In the genomic region with DNA sequence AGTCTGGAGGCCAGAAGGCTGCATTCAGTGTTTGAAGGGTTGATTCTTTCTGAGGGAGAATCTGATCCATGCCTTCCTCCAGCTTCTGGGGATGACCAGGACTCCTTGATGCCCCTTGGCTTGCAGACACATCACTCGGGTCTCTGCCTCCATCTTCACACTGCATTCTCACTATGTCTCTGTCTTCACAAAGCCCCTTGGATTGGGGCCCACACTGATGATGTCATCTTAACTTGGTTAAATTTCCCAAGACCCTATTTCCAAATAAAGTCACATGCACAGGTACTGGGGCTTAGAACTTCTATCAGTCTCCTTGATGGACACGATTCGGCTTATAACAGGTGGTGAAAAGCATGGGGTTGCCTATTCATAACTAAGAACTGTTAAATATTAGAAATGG, we compare ENCODE assay signal across 1 cellular context.
TF ChIP-seq lines count a peak whose summit lies in the region.

No MANE protein-coding gene starts in this region.

TF ChIP-seq in IMR-90, 13 proteins besides CTCF, POLR2A, EP300 and RAD21 (continued from another document):
- TF ChIP-seq FOS (IDR thresholded peaks at IDR 0.05; ENCODE audit: low read depth, low read length) (no peak), NFE2L2 (IDR thresholded peaks at IDR 0.05; ENCODE audit: low read depth, low read length) (no peak), RFX5 (IDR thresholded peaks at IDR 0.05; ENCODE audit: low read depth, low read length) (no peak)
TF ChIP-seq in IMR-90: peak in this region for 0.
